8 cellular contexts compared by ENCODE assay signal in genomic region chr10:119029613-119030420, GRCh38. TPM values are rescaled to one million over a fixed set of nuclear protein-coding genes. Genes with fewer than 3 reads are reported as not detected.
DNase-seq lines count a peak whose midpoint lies in the region; ATAC-seq, FAIRE-seq and TF ChIP-seq lines count a peak whose summit lies in the region.

NANOS1 (plus strand) TSS chr10:119029714; CDS start chr10:119029802, 88 bp downstream.

- H3K4me1 Mint-ChIP-seq in Caco-2 (ENCODE audit: low read depth, unreplicated experiment) = peaks cover 9% of the 10 kb centered on the region

- no TSS peak for BruUV-seq in Caco-2 (replicated peaks; lab: Mats Ljungman, UMichigan)

- TF ChIP-seq CTCF in Caco-2 (IDR thresholded peaks at IDR 0.05; ENCODE audit: insufficient read depth in 1 of 2, low read depth in 1 of 2, low read length in 1 of 2, severe bottlenecking in 1 of 2, unreplicated experiment in 1 of 2) (no peak), foreskin fibroblast (IDR thresholded peaks at IDR 0.05; ENCODE audit: low read depth, low read length) (no peak), pancreas (IDR thresholded peaks at IDR 0.05) (no peak)

- H3K27ac Mint-ChIP-seq in Caco-2 (ENCODE audit: unreplicated experiment) = peak within 1 kb of the TSS; percentile 52

- FAIRE-seq in pancreas (lab: Jason Lieb, UNC) = no peak

- no peaks in the 10 kb centered on the region for H3K27me3 Mint-ChIP-seq in Caco-2 (ENCODE audit: insufficient read depth, unreplicated experiment)

- H3K4me3 ChIP-seq in Caco-2 (ENCODE audit: low read depth, low read length) (peak within 1 kb of the TSS; percentile 68), foreskin fibroblast (ENCODE audit: low read depth in 1 of 2, low read length in 2 of 2) (peak within 1 kb of the TSS; percentile 32 to 49), pancreas (peak within 1 kb of the TSS; percentile 36 to 62 (median 45))

- 0 to 1% methylated on average over 55 to 136 of the region's 136 CpGs for WGBS in pancreas, 2 donors

- CTCF ChIA-PET in Caco-2 (lab: Charles Lee) = no interaction called here

- ATAC-seq in GM21381 (IDR thresholded peaks at IDR 0.05; ENCODE audit: unreplicated experiment) (peak; percentile 31), pancreas (peak in 1 of 4 donors; percentile 3)

- no peaks in the 10 kb centered on the region for H3K9me3 ChIP-seq in Caco-2
- no peaks in the 10 kb centered on the region for H3K9me3 ChIP-seq in pancreas

- intact Hi-C loops in Caco-2 (cut with micrococcal nuclease; ENCODE audit: unreplicated experiment) (loop anchor here (5.0 kb wide), 2 partner anchors 273 to 463 kb away; no protein-coding TSS in a partner anchor), pancreas (cut with DNase I) (no loop called here)

- H3K36me3 ChIP-seq in Caco-2 (ENCODE audit: control insufficient read depth, insufficient read depth, low read length) = no peaks in the 10 kb centered on the region
- peaks cover 0 to 10% (median 0%) of the 10 kb centered on the region in 3 donors for H3K36me3 ChIP-seq in pancreas

- peaks cover 48% of the 10 kb centered on the region for H3K36me3 Mint-ChIP-seq in Caco-2 (ENCODE audit: insufficient read depth, unreplicated experiment)

- peak within 1 kb of the TSS; percentile 22 to 57 (median 40) for H3K27ac ChIP-seq in pancreas

- peak within 1 kb of the TSS; percentile 68 for H3K4me3 Mint-ChIP-seq in Caco-2 (ENCODE audit: unreplicated experiment)

- DNase-seq in Caco-2 = peak; percentile 52 to 70
- peak; percentile 74 for DNase-seq in HK-2 (ENCODE audit: unreplicated experiment)
- peak in 2 of 3 experiments; percentile 4 to 20 for DNase-seq in activated CD8-positive, alpha-beta memory T cell treated with anti-CD3 and anti-CD28 coated beads for 48 hours (ENCODE audit: low read depth in 2 of 3, low spot score in 2 of 3)
- peak in 1 of 2 donors; percentile 53 for DNase-seq in foreskin fibroblast
- DNase-seq in pancreas = peak in 5 of 6 donors; percentile 15 to 79 (median 40)
- DNase-seq in medulla oblongata (ENCODE audit: extremely low spot score) = no peak
- no peak for DNase-seq in NCI-H526 treated with DMSO at 0.1 percent for 48 hours (lab: John Stamatoyannopoulos, UW)

- H3K27me3 ChIP-seq in Caco-2 (replicated peaks; ENCODE audit: control insufficient read depth, insufficient read depth, low read length) (no peaks in the 10 kb centered on the region), pancreas (no peaks in the 10 kb centered on the region)

- POLR2A ChIA-PET in Caco-2 (lab: Charles Lee) = interaction anchor here (1.0 kb wide), 1 partner anchor 275 kb away, joined by 5 read pairs; the partner anchor contains the start of gene CACUL1

- peaks cover 11% of the 10 kb centered on the region; the same call in 1 of the 2 replicates for H3K4me1 ChIP-seq in Caco-2
- peaks cover 0 to 10% (median 5%) of the 10 kb centered on the region in 3 donors for H3K4me1 ChIP-seq in pancreas

- H3K9me3 Mint-ChIP-seq in Caco-2 (ENCODE audit: unreplicated experiment) = no peaks in the 10 kb centered on the region

RNA-seq across cellular contexts. Expression of gene NANOS1, which starts in this region (rescaled TPM):
- total RNA-seq in Caco-2 (2022) (4.6 and 5.9 TPM in 2 replicates), pancreas (1 to 10 TPM in 4 of 6 donors, under 1 TPM in 2; 0.47 to 1.9 (median 1.2) TPM)
- 1 to 10 TPM; 2.2 to 7.7 TPM for polyA plus RNA-seq in pancreas

Comparison
In these comparisons a context has a peak if more than half of its experiments do, and no peak if none do; other contexts are left out.
1. DNase-seq: peak in Caco-2 (2 of 2), HK-2 (single experiment), activated CD8-positive, alpha-beta memory T cell treated with anti-CD3 and anti-CD28 coated beads for 48 hours (2 of 3) and pancreas (5 of 6); none in medulla oblongata (single experiment) and NCI-H526 treated with DMSO at 0.1 percent for 48 hours (single experiment).
2. Peak in every context shown above with its lines, with median percentiles within 50 percentile points of each other: H3K4me3 ChIP-seq.